21 cellular contexts compared by ENCODE assay signal in the genomic region with DNA sequence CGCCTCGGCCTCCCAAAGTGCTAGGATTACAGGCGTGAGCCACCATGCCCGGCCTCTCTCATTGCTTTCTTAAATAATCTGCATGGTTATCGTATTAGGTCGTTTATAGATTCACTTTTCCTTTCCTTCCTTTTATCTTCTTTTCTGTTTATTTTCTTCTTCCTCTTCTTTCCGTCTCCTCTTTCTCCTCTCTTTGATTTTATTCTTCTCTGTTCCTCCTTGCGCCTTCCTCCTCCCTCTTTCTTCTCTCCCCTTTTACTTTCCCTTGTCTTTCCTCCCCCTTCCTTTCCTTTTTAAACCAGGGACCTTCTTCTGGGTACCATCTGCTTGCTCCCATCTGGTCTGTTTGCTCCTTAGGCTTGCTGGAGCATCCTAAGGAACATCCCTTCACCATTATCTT. TPM values are rescaled to one million over a fixed set of nuclear protein-coding genes. Genes with fewer than 3 reads are reported as not detected.
A peak's percentile ranks its signal among the peaks of the same experiment; 100 is the strongest.
DNase-seq lines count a peak whose midpoint lies in the region; ATAC-seq, FAIRE-seq and TF ChIP-seq lines count a peak whose summit lies in the region.
"Had no signal": no experiment of that assay in that cellular context is flagged by ENCODE, and none has a peak within 500 bp of the region (broad histone marks: within the 10 kb centered on the region; RNA-seq: fewer than 3 reads in every experiment).

No MANE protein-coding gene starts in this region.

- WGBS in H9 (ENCODE audit: extremely low coverage, insufficient read length, low lambda C conversion rate), result no CpG with 5 or more reads among the region's 8 CpGs

- no peaks in the 10 kb centered on the region for H3K23me2 ChIP-seq in H9 (ENCODE audit: insufficient read length, low read depth, low read length, poor library complexity, severe bottlenecking)

- no peak overlapping the region for H3K56ac ChIP-seq in H9 (ENCODE audit: insufficient read length, low read depth, low read length)

- no peak overlapping the region for H4K91ac ChIP-seq in H9 (ENCODE audit: insufficient read length, low read depth, low read length)

- H4K8ac ChIP-seq in H9 (replicated peaks; ENCODE audit: insufficient read length, low read depth, low read length), result no peak overlapping the region

- no peak overlapping the region for H3K14ac ChIP-seq in H9 (ENCODE audit: insufficient read depth, low read length)

- peak overlapping the region; percentile 9 for H3K27ac Mint-ChIP-seq in activated CD8-positive, alpha-beta T cell treated with anti-CD3 and anti-CD28 coated beads for 36 hours
- H3K27ac Mint-ChIP-seq in activated CD8-positive, alpha-beta T cell treated with anti-CD3 and anti-CD28 coated beads, Interleukin-2, amount 10 ng/mL, durations not matched to agents 7 days and 5 days, result no peak overlapping the region
- H3K27ac Mint-ChIP-seq in H9 (peak overlapping the region in 2 of 3 experiments; percentile 29 to 52; a peak in 1 of 7 replicates), astrocyte (ENCODE audit: unreplicated experiment) (no peak overlapping the region), neural progenitor cell (peak overlapping the region; percentile 15)
- H3K27ac Mint-ChIP-seq: B cell had no signal

- no peak overlapping the region for H3K23ac ChIP-seq in H9 (ENCODE audit: insufficient read length, low read depth, low read length)

- H3K36me3 Mint-ChIP-seq in activated CD8-positive, alpha-beta T cell treated with anti-CD3 and anti-CD28 coated beads for 36 hours (ENCODE audit: low read depth), result peaks cover 46% of the 10 kb centered on the region
- peaks cover 52% of the 10 kb centered on the region for H3K36me3 Mint-ChIP-seq in activated CD8-positive, alpha-beta T cell treated with anti-CD3 and anti-CD28 coated beads, Interleukin-2, amount 10 ng/mL, durations not matched to agents 7 days and 5 days (ENCODE audit: low read depth)
- H3K36me3 Mint-ChIP-seq in H9 (ENCODE audit: insufficient read depth in 1 of 3, low read depth in 3 of 3) (peaks cover 37 to 91% (median 80%) of the 10 kb centered on the region in 3 experiments), astrocyte (ENCODE audit: low read depth, unreplicated experiment) (peaks cover 15% of the 10 kb centered on the region), neural progenitor cell (peaks cover 57% of the 10 kb centered on the region)

- no peaks in the 10 kb centered on the region for H3K27me3 Mint-ChIP-seq in activated CD8-positive, alpha-beta T cell treated with anti-CD3 and anti-CD28 coated beads for 36 hours
- no peaks in the 10 kb centered on the region for H3K27me3 Mint-ChIP-seq in activated CD8-positive, alpha-beta T cell treated with anti-CD3 and anti-CD28 coated beads, Interleukin-2, amount 10 ng/mL, durations not matched to agents 7 days and 5 days (ENCODE audit: low read depth)
- H3K27me3 Mint-ChIP-seq in H9 (ENCODE audit: low read depth) (no peaks in the 10 kb centered on the region), astrocyte (ENCODE audit: low read depth, unreplicated experiment) (no peaks in the 10 kb centered on the region), neural progenitor cell (ENCODE audit: insufficient read depth, low read depth) (no peaks in the 10 kb centered on the region)
- H3K27me3 Mint-ChIP-seq: B cell had no signal

- H3T11ph ChIP-seq in H9 (ENCODE audit: low read length), result no peak overlapping the region

- H3K18ac ChIP-seq in H9 (ENCODE audit: insufficient read length, low read depth, low read length), result no peak overlapping the region

- H3K4me3 Mint-ChIP-seq in activated CD8-positive, alpha-beta T cell treated with anti-CD3 and anti-CD28 coated beads for 36 hours, result no peak overlapping the region
- no peak overlapping the region for H3K4me3 Mint-ChIP-seq in activated CD8-positive, alpha-beta T cell treated with anti-CD3 and anti-CD28 coated beads, Interleukin-2, amount 10 ng/mL, durations not matched to agents 7 days and 5 days
- H3K4me3 Mint-ChIP-seq in H9, result no peak overlapping the region
- H3K4me3 Mint-ChIP-seq in astrocyte (ENCODE audit: unreplicated experiment), result peak overlapping the region; percentile 34
- H3K4me3 Mint-ChIP-seq in neural progenitor cell, result no peak overlapping the region
- H3K4me3 Mint-ChIP-seq: B cell, CD14-positive monocyte had no signal

- no peak overlapping the region for H4K5ac ChIP-seq in H9 (ENCODE audit: insufficient read length, low read depth, low read length)

- H3K4me1 ChIP-seq in H9 (ENCODE audit: insufficient read depth, low read length), result no peaks in the 10 kb centered on the region
- no peaks in the 10 kb centered on the region for H3K4me1 ChIP-seq in astrocyte (ENCODE audit: insufficient read depth, low read length)
- peaks cover 4% of the 10 kb centered on the region for H3K4me1 ChIP-seq in neural progenitor cell
- H3K4me1 ChIP-seq: Peyer's patch, SJCRH30 had no signal

- H3K4me3 ChIP-seq in astrocyte (ENCODE audit: insufficient read depth, low read depth, low read length) (no peak overlapping the region), neural progenitor cell (no peak overlapping the region)
- H3K4me3 ChIP-seq: A549, Peyer's patch, SJCRH30 had no signal

- H2BK20ac ChIP-seq in H9 (ENCODE audit: low read depth, low read length, poor library complexity, severe bottlenecking), result no peak overlapping the region

- H3K9ac ChIP-seq in H9 (ENCODE audit: extremely low read depth, insufficient read length, low read length) (no peak overlapping the region), astrocyte (ENCODE audit: low read length) (no peak overlapping the region), neural progenitor cell (no peak overlapping the region)

- H4K20me1 ChIP-seq in H9 (ENCODE audit: control insufficient read depth, insufficient read depth, insufficient read length), result no peaks in the 10 kb centered on the region
- H4K20me1 ChIP-seq in astrocyte (ENCODE audit: insufficient read depth, low read length), result peaks cover 44% of the 10 kb centered on the region
- H4K20me1 ChIP-seq in neural progenitor cell (ENCODE audit: low read depth), result peaks cover 47% of the 10 kb centered on the region

- H2AFZ ChIP-seq in H9 (ENCODE audit: low read length) (no peak overlapping the region), astrocyte (ENCODE audit: low read depth, low read length) (no peak overlapping the region), neural progenitor cell (replicated peaks) (no peak overlapping the region)

- TF ChIP-seq CTCF in activated CD8-positive, alpha-beta T cell treated with anti-CD3 and anti-CD28 coated beads for 36 hours (IDR thresholded peaks at IDR 0.05), result no peak
- no peak for TF ChIP-seq CTCF in H9 (conservative IDR thresholded peaks at IDR 0.05)
- no peak for TF ChIP-seq CTCF in astrocyte (IDR thresholded peaks at IDR 0.05; ENCODE audit: insufficient read depth, low read depth, low read length)
- TF ChIP-seq CTCF in neural progenitor cell (IDR thresholded peaks at IDR 0.05), result no peak

- H3K36me3 ChIP-seq in astrocyte (ENCODE audit: insufficient read depth, low read length) (peaks cover 29% of the 10 kb centered on the region), neural progenitor cell (peaks cover 12% of the 10 kb centered on the region)

- H2AK5ac ChIP-seq in H9 (ENCODE audit: insufficient read length, low read length), result no peak overlapping the region

- H3K4me1 Mint-ChIP-seq in activated CD8-positive, alpha-beta T cell treated with anti-CD3 and anti-CD28 coated beads for 36 hours (ENCODE audit: low read depth), result peaks cover 6% of the 10 kb centered on the region
- no peaks in the 10 kb centered on the region for H3K4me1 Mint-ChIP-seq in activated CD8-positive, alpha-beta T cell treated with anti-CD3 and anti-CD28 coated beads, Interleukin-2, amount 10 ng/mL, durations not matched to agents 7 days and 5 days (ENCODE audit: low read depth)
- H3K4me1 Mint-ChIP-seq in H9 (peaks cover 5 to 21% of the 10 kb centered on the region in 2 experiments; a peak in 3 of 4 replicates), astrocyte (ENCODE audit: low read depth, unreplicated experiment) (peaks cover 11% of the 10 kb centered on the region), neural progenitor cell (no peaks in the 10 kb centered on the region)
- H3K4me1 Mint-ChIP-seq: B cell had no signal

- H3K9me3 Mint-ChIP-seq in activated CD8-positive, alpha-beta T cell treated with anti-CD3 and anti-CD28 coated beads for 36 hours, result no peaks in the 10 kb centered on the region
- H3K9me3 Mint-ChIP-seq in activated CD8-positive, alpha-beta T cell treated with anti-CD3 and anti-CD28 coated beads, Interleukin-2, amount 10 ng/mL, durations not matched to agents 7 days and 5 days (ENCODE audit: insufficient read depth), result no peaks in the 10 kb centered on the region
- H3K9me3 Mint-ChIP-seq in H9 (no peaks in the 10 kb centered on the region), astrocyte (ENCODE audit: unreplicated experiment) (no peaks in the 10 kb centered on the region), neural progenitor cell (peaks cover 2% of the 10 kb centered on the region)
- H3K9me3 Mint-ChIP-seq: CD14-positive monocyte had no signal

- no peak overlapping the region for H2BK12ac ChIP-seq in H9 (ENCODE audit: insufficient read length, low read depth, low read length)

- peaks cover 9% of the 10 kb centered on the region for H3F3A ChIP-seq in neural progenitor cell (ENCODE audit: low read depth)

- POLR2A ChIA-PET in activated CD8-positive, alpha-beta T cell treated with anti-CD3 and anti-CD28 coated beads for 36 hours (lab: Charles Lee), result no interaction called here
- POLR2A ChIA-PET in activated CD8-positive, alpha-beta T cell treated with anti-CD3 and anti-CD28 coated beads, Interleukin-2, amount 10 ng/mL, durations not matched to agents 7 days and 5 days (lab: Charles Lee), result no interaction called here

- H3K4me2 ChIP-seq in H9 (ENCODE audit: insufficient read depth, insufficient read length, low read length), result no peak overlapping the region
- no peak overlapping the region for H3K4me2 ChIP-seq in astrocyte (ENCODE audit: low read length)
- no peak overlapping the region for H3K4me2 ChIP-seq in neural progenitor cell
- H3K4me2 ChIP-seq: A549 had no signal

- intact Hi-C loops in activated CD8-positive, alpha-beta T cell treated with anti-CD3 and anti-CD28 coated beads for 36 hours (cut with micrococcal nuclease), result no loop called here

- H3K27me3 ChIP-seq in H9 (ENCODE audit: insufficient read depth, low read length) (no peaks in the 10 kb centered on the region), astrocyte (ENCODE audit: insufficient read depth, low read length) (no peaks in the 10 kb centered on the region), neural progenitor cell (no peaks in the 10 kb centered on the region)
- H3K27me3 ChIP-seq: Peyer's patch, SJCRH30 had no signal

- ATAC-seq in activated CD8-positive, alpha-beta T cell treated with anti-CD3 and anti-CD28 coated beads for 36 hours, result no peak
- no peak for ATAC-seq in activated CD8-positive, alpha-beta T cell treated with anti-CD3 and anti-CD28 coated beads, Interleukin-2, amount 10 ng/mL, durations not matched to agents 7 days and 5 days
- ATAC-seq: A549 had no signal

- H2BK120ac ChIP-seq in H9 (ENCODE audit: low read depth, low read length, poor library complexity, severe bottlenecking), result no peak overlapping the region

- no peak for DNase-seq in activated CD8-positive, alpha-beta T cell treated with anti-CD3 and anti-CD28 coated beads for 36 hours
- no peak for DNase-seq in activated CD8-positive, alpha-beta T cell treated with anti-CD3 and anti-CD28 coated beads, Interleukin-2, amount 10 ng/mL, durations not matched to agents 7 days and 5 days
- DNase-seq in H9 (no peak), astrocyte (ENCODE audit: low read depth) (no peak), neural progenitor cell (ENCODE audit: low spot score) (no peak), amniotic stem cell (lab: John Stamatoyannopoulos, UW) (no peak), NCI-H2081 (lab: John Stamatoyannopoulos, UW) (no peak), NCI-H1930 (lab: John Stamatoyannopoulos, UW) (no peak)
- DNase-seq: EL, GF-D8, Karpas-422, NCI-H1417, NCI-H187, NCI-H345, NCI-H774, SJCRH30 had no signal

- no peak overlapping the region for H2BK15ac ChIP-seq in H9 (ENCODE audit: low read depth, low read length)

- H3K4ac ChIP-seq in H9 (ENCODE audit: low read depth, low read length), result no peak overlapping the region

- no peak overlapping the region for H2BK5ac ChIP-seq in H9 (ENCODE audit: insufficient read length, low read length)

- peaks cover 6% of the 10 kb centered on the region for H3K79me1 ChIP-seq in H9 (ENCODE audit: insufficient read depth, low read depth, low read length, poor library complexity, severe bottlenecking)

- H3K9me3 ChIP-seq in H9 (ENCODE audit: control insufficient read depth, low read depth, low read length) (no peaks in the 10 kb centered on the region), astrocyte (ENCODE audit: insufficient read depth, low read depth, low read length) (no peaks in the 10 kb centered on the region), neural progenitor cell (ENCODE audit: low read depth) (no peaks in the 10 kb centered on the region)
- H3K9me3 ChIP-seq: A549, Peyer's patch, SJCRH30 had no signal

- no peak overlapping the region for H3K27ac ChIP-seq in H9 (ENCODE audit: insufficient read length, low read depth, low read length)
- H3K27ac ChIP-seq in astrocyte (ENCODE audit: low read depth, low read length), result no peak overlapping the region
- H3K27ac ChIP-seq in neural progenitor cell, result peak overlapping the region; percentile 25
- H3K27ac ChIP-seq: A549, Peyer's patch, SJCRH30 had no signal

- FAIRE-seq in astrocyte (lab: Jason Lieb, UNC), result no peak
- FAIRE-seq: A549 had no signal

- H3K79me2 ChIP-seq in H9 (ENCODE audit: insufficient read depth, low read length) (peaks cover 10% of the 10 kb centered on the region; the same call in 1 of the 2 replicates), astrocyte (ENCODE audit: insufficient read depth, low read length) (peaks cover 92% of the 10 kb centered on the region), neural progenitor cell (ENCODE audit: low read depth) (peaks cover 100% of the 10 kb centered on the region)

- CTCF ChIA-PET in activated CD8-positive, alpha-beta T cell treated with anti-CD3 and anti-CD28 coated beads for 36 hours (lab: Charles Lee), result no interaction called here
- CTCF ChIA-PET in activated CD8-positive, alpha-beta T cell treated with anti-CD3 and anti-CD28 coated beads, Interleukin-2, amount 10 ng/mL, durations not matched to agents 7 days and 5 days (lab: Charles Lee), result no interaction called here

RNA-seq across cellular contexts. Expression of gene MLLT10, which starts 18.6 kb away (rescaled TPM):
- 10 to 100 TPM; 33.9 to 36.4 TPM for total RNA-seq in activated CD8-positive, alpha-beta T cell treated with anti-CD3 and anti-CD28 coated beads for 36 hours
- 10 to 100 TPM; 46.0 to 47.1 TPM for total RNA-seq in activated CD8-positive, alpha-beta T cell treated with anti-CD3 and anti-CD28 coated beads, Interleukin-2, amount 10 ng/mL, durations not matched to agents 7 days and 5 days
- total RNA-seq in H9 (2021), result 72.3 and 75.9 TPM in 2 replicates
- 33.7 and 46.9 TPM in 2 replicates for total RNA-seq in astrocyte
- total RNA-seq in neural progenitor cell (ENCODE audit: low replicate concordance), result 55.7 and 61.3 TPM in 2 replicates

RNA-seq across cellular contexts. Expression of gene SKIDA1, which starts 27.2 kb away (rescaled TPM):
- under 1 TPM; 0.11 to 0.36 TPM for total RNA-seq in activated CD8-positive, alpha-beta T cell treated with anti-CD3 and anti-CD28 coated beads for 36 hours
- under 1 TPM; 0.10 to 0.11 TPM for total RNA-seq in activated CD8-positive, alpha-beta T cell treated with anti-CD3 and anti-CD28 coated beads, Interleukin-2, amount 10 ng/mL, durations not matched to agents 7 days and 5 days
- total RNA-seq in H9 (2021) (5.4 and 5.9 TPM in 2 replicates), astrocyte (5.9 and 7.8 TPM in 2 replicates), neural progenitor cell (ENCODE audit: low replicate concordance) (123 and 127 TPM in 2 replicates)
- total RNA-seq: OCI-LY7 had no signal

Comparison
In these comparisons a context has a peak if more than half of its experiments do, and no peak if none do; other contexts are left out.
1. H3K27ac Mint-ChIP-seq: peak in activated CD8-positive, alpha-beta T cell treated with anti-CD3 and anti-CD28 coated beads for 36 hours (single experiment), H9 (2 of 3) and neural progenitor cell (single experiment); none in activated CD8-positive, alpha-beta T cell treated with anti-CD3 and anti-CD28 coated beads, Interleukin-2, amount 10 ng/mL, durations not matched to agents 7 days and 5 days (single experiment) and astrocyte (single experiment).
2. RNA of gene SKIDA1, which starts 27.2 kb away (total RNA-seq): 123 to 127 TPM in neural progenitor cell; 5.9 to 7.8 TPM in astrocyte, 5.4 to 5.9 TPM in H9, 0.11 to 0.36 TPM in activated CD8-positive, alpha-beta T cell treated with anti-CD3 and anti-CD28 coated beads for 36 hours and 0.10 to 0.11 TPM in activated CD8-positive, alpha-beta T cell treated with anti-CD3 and anti-CD28 coated beads, Interleukin-2, amount 10 ng/mL, durations not matched to agents 7 days and 5 days; every median in the first group is over 10 times any median in the second.